19 cellular contexts compared by ENCODE assay signal in genomic region chr3:177744873-177745646, GRCh38.
DNase-seq lines count a peak whose midpoint lies in the region; ATAC-seq, FAIRE-seq and TF ChIP-seq lines count a peak whose summit lies in the region.
"Had no signal": no experiment of that assay in that cellular context is flagged by ENCODE, and none has a peak within 500 bp of the region (broad histone marks: within the 10 kb centered on the region; RNA-seq: fewer than 3 reads in every experiment).

No MANE protein-coding gene starts in this region.

- no peak overlapping the region for H2AFZ ChIP-seq in mesenchymal stem cell (ENCODE audit: low read depth, low read length)

- peaks cover 14% of the 10 kb centered on the region for H3K4me1 Mint-ChIP-seq in stimulated activated memory B cell treated with anti-CD40 and anti-IgM and Interleukin-4, amounts not matched to agents 10 μg/mL and 1 μg/mL and 100 μg/mL, for 72 hours
- H3K4me1 Mint-ChIP-seq in endothelial cell (ENCODE audit: unreplicated experiment) = peaks cover 2% of the 10 kb centered on the region
- H3K4me1 Mint-ChIP-seq: B cell had no signal

- no peak overlapping the region for H2BK5ac ChIP-seq in mesenchymal stem cell (ENCODE audit: low read depth, low read length, poor library complexity, severe bottlenecking)

- H3K36me3 Mint-ChIP-seq in stimulated activated memory B cell treated with anti-CD40 and anti-IgM and Interleukin-4, amounts not matched to agents 10 μg/mL and 1 μg/mL and 100 μg/mL, for 72 hours = no peaks in the 10 kb centered on the region
- no peaks in the 10 kb centered on the region for H3K36me3 Mint-ChIP-seq in endothelial cell (ENCODE audit: low read depth, unreplicated experiment)

- H3K4ac ChIP-seq in mesenchymal stem cell (ENCODE audit: low read depth in 1 of 2, low read length in 2 of 2) = peak overlapping the region in 1 of 2 experiments; percentile 10

- H3K27ac ChIP-seq in mesenchymal stem cell (ENCODE audit: low read length, poor library complexity, severe bottlenecking) = no peak overlapping the region

- H3K23ac ChIP-seq in mesenchymal stem cell (ENCODE audit: low read length in 2 of 2) = no peak overlapping the region

- ATAC-seq in stimulated activated memory B cell treated with anti-CD40 and anti-IgM and Interleukin-4, amounts not matched to agents 10 μg/mL and 1 μg/mL and 100 μg/mL, for 72 hours = no peak

- whole genome bisulfite sequencing in mesenchymal stem cell = 91% methylated on average over 4 of the region's 6 CpGs

- no peak for FAIRE-seq in urothelium cell line (lab: Jason Lieb, UNC)
- FAIRE-seq: endometrium had no signal

- H3K4me3 ChIP-seq in epithelial cell of esophagus (ENCODE audit: low read length) (no peak overlapping the region), mesenchymal stem cell (ENCODE audit: insufficient read depth in 1 of 2, low read depth in 1 of 2, low read length in 2 of 2) (no peak overlapping the region)
- H3K4me3 ChIP-seq: HAP-1 had no signal

- no peak overlapping the region for H3K4me3 Mint-ChIP-seq in stimulated activated memory B cell treated with anti-CD40 and anti-IgM and Interleukin-4, amounts not matched to agents 10 μg/mL and 1 μg/mL and 100 μg/mL, for 72 hours
- no peak overlapping the region for H3K4me3 Mint-ChIP-seq in endothelial cell (ENCODE audit: unreplicated experiment)
- H3K4me3 Mint-ChIP-seq: activated T-cell treated with anti-CD3 and anti-CD28 coated beads, Interleukin-2, amount 50 U/mL, for 24 hours; B cell had no signal

- no peaks in the 10 kb centered on the region for H3K9me3 Mint-ChIP-seq in stimulated activated memory B cell treated with anti-CD40 and anti-IgM and Interleukin-4, amounts not matched to agents 10 μg/mL and 1 μg/mL and 100 μg/mL, for 72 hours
- H3K9me3 Mint-ChIP-seq in endothelial cell (ENCODE audit: unreplicated experiment) = no peaks in the 10 kb centered on the region
- H3K9me3 Mint-ChIP-seq: activated T-cell treated with anti-CD3 and anti-CD28 coated beads, Interleukin-2, amount 50 U/mL, for 24 hours had no signal

- no peak overlapping the region for H3K27ac Mint-ChIP-seq in stimulated activated memory B cell treated with anti-CD40 and anti-IgM and Interleukin-4, amounts not matched to agents 10 μg/mL and 1 μg/mL and 100 μg/mL, for 72 hours
- no peak overlapping the region for H3K27ac Mint-ChIP-seq in endothelial cell (ENCODE audit: unreplicated experiment)
- H3K27ac Mint-ChIP-seq: activated T-cell treated with anti-CD3 and anti-CD28 coated beads, Interleukin-2, amount 50 U/mL, for 24 hours; B cell had no signal

- H3K9ac ChIP-seq in mesenchymal stem cell (ENCODE audit: low read length) = no peak overlapping the region

- H4K91ac ChIP-seq in mesenchymal stem cell (ENCODE audit: low read length) = no peak overlapping the region

- no peak overlapping the region for H2BK120ac ChIP-seq in mesenchymal stem cell (ENCODE audit: low read depth, low read length)

- peak overlapping the region; percentile 22 for H2AK5ac ChIP-seq in mesenchymal stem cell (ENCODE audit: low read length, severe bottlenecking)

- H2BK15ac ChIP-seq in mesenchymal stem cell (ENCODE audit: low read depth, poor library complexity, severe bottlenecking) = no peak overlapping the region

- no peak overlapping the region for H3K18ac ChIP-seq in mesenchymal stem cell (ENCODE audit: low read depth in 1 of 2, low read length in 2 of 2)

- H3K4me1 ChIP-seq in mesenchymal stem cell (ENCODE audit: control insufficient read depth, insufficient read depth, low read depth, low read length) = peaks cover 5% of the 10 kb centered on the region
- H3K4me1 ChIP-seq: HAP-1 had no signal

- H3K79me1 ChIP-seq in mesenchymal stem cell (replicated peaks; ENCODE audit: low read length, poor library complexity, severe bottlenecking) = no peaks in the 10 kb centered on the region

- no peak overlapping the region for H3K14ac ChIP-seq in mesenchymal stem cell (ENCODE audit: low read length in 2 of 2)

- no peak overlapping the region for H3K4me2 ChIP-seq in mesenchymal stem cell (ENCODE audit: low read length, poor library complexity, severe bottlenecking)

- H4K8ac ChIP-seq in mesenchymal stem cell (ENCODE audit: low read length) = no peak overlapping the region

- H3K36me3 ChIP-seq in mesenchymal stem cell (ENCODE audit: control insufficient read depth in 1 of 2, insufficient read depth in 2 of 2, low read depth in 1 of 2, low read length in 2 of 2) = no peaks in the 10 kb centered on the region
- H3K36me3 ChIP-seq: HAP-1 had no signal

- H3K27me3 ChIP-seq in mesenchymal stem cell (ENCODE audit: control insufficient read depth in 1 of 2, insufficient read depth in 1 of 2, low read length in 2 of 2) = no peaks in the 10 kb centered on the region

- DNase-seq in ELF-1 (ENCODE audit: low read depth, low spot score) = peak; percentile 34
- peak; percentile 96 for DNase-seq in RPMI7951 (ENCODE audit: low read depth)
- peak; percentile 16 for DNase-seq in epithelial cell of esophagus (ENCODE audit: low read depth)
- peak; percentile 38 for DNase-seq in mesenchymal stem cell
- no peak for DNase-seq in urothelium cell line (ENCODE audit: low spot score)
- no peak for DNase-seq in endothelial cell (ENCODE audit: low spot score)
- no peak for DNase-seq in NCI-H2171 treated with DMSO at 0.1 percent for 48 hours (lab: John Stamatoyannopoulos, UW)
- DNase-seq: activated CD4-positive, CD25-positive, alpha-beta regulatory T cell treated with anti-CD3 and anti-CD28 coated beads, Interleukin-2, amount 50 U/mL, for 72 hours; activated T-cell treated with anti-CD3 and anti-CD28 coated beads, Interleukin-2, amount 50 U/mL, for 24 hours; DMS79 treated with DMSO at 0.1 percent for 48 hours; hypothalamus; midbrain; NCI-H187; stimulated activated CD4-positive, alpha-beta T cell treated with anti-CD3 and anti-CD28 coated beads, Interleukin-4, amount 100 ng/mL, for 24 hours; stimulated activated naive CD4-positive, alpha-beta T cell had no signal

- no peak overlapping the region for H2BK12ac ChIP-seq in mesenchymal stem cell (ENCODE audit: low read length in 2 of 2)

- H3K27me3 Mint-ChIP-seq in stimulated activated memory B cell treated with anti-CD40 and anti-IgM and Interleukin-4, amounts not matched to agents 10 μg/mL and 1 μg/mL and 100 μg/mL, for 72 hours = peaks cover 8% of the 10 kb centered on the region
- H3K27me3 Mint-ChIP-seq in endothelial cell (ENCODE audit: unreplicated experiment) = peaks cover 2% of the 10 kb centered on the region
- H3K27me3 Mint-ChIP-seq: activated T-cell treated with anti-CD3 and anti-CD28 coated beads, Interleukin-2, amount 50 U/mL, for 24 hours; B cell had no signal

- TF ChIP-seq CTCF in epithelial cell of esophagus (IDR thresholded peaks at IDR 0.05; ENCODE audit: insufficient read depth, low read depth, low read length, missing control alignments) = no peak
- TF ChIP-seq CTCF in endothelial cell (IDR thresholded peaks at IDR 0.05; ENCODE audit: unreplicated experiment) = no peak

- no peaks in the 10 kb centered on the region for H3K9me3 ChIP-seq in mesenchymal stem cell (ENCODE audit: control insufficient read depth, low read length)
- H3K9me3 ChIP-seq: HAP-1 had no signal

Comparison
In these comparisons a context has a peak if more than half of its experiments do, and no peak if none do; other contexts are left out.
1. DNase-seq: peak in ELF-1 (single experiment), RPMI7951 (single experiment), epithelial cell of esophagus (single experiment) and mesenchymal stem cell (single experiment); none in urothelium cell line (single experiment), endothelial cell (single experiment) and NCI-H2171 treated with DMSO at 0.1 percent for 48 hours (single experiment).